Comparison of ENCODE assay signal across 16 cellular contexts in genomic region chr17:17153071-17153470, GRCh38. TPM values are rescaled to one million over a fixed set of nuclear protein-coding genes. Genes with fewer than 3 reads are reported as not detected.
DNase-seq lines count a peak whose midpoint lies in the region; ATAC-seq and TF ChIP-seq lines count a peak whose summit lies in the region.
"Had no signal": no experiment of that assay in that cellular context is flagged by ENCODE, and none has a peak within 500 bp of the region (broad histone marks: within the 10 kb centered on the region; RNA-seq: fewer than 3 reads in every experiment).

No MANE protein-coding gene starts in this region.

- no peaks in the 10 kb centered on the region for H3K27me3 ChIP-seq in CD4-positive, alpha-beta T cell (ENCODE audit: control insufficient read depth, insufficient read depth, low read length)
- no peaks in the 10 kb centered on the region for H3K27me3 ChIP-seq in esophagus squamous epithelium

- intact Hi-C loops in activated CD4-positive, alpha-beta T cell treated with anti-CD3 and anti-CD28 coated beads, Interleukin-2, amount 10 ng/mL, durations not matched to agents 24 days and 14 days (cut with micrococcal nuclease) = no loop called here
- intact Hi-C loops in CD4-positive, alpha-beta T cell (cut with DNase I, micrococcal nuclease) = loop anchor here (5.0 to 10.0 kb wide), 2 partner anchors 52 to 54 kb away; partner anchors contain the start of gene PLD6 (in 2 of the 2)
- intact Hi-C loops in esophagus squamous epithelium (cut with DNase I) = no loop called here

- H3K36me3 Mint-ChIP-seq in activated CD4-positive, alpha-beta T cell treated with anti-CD3 and anti-CD28 coated beads, Interleukin-2, amount 10 ng/mL, durations not matched to agents 24 days and 14 days (ENCODE audit: low read depth) = peaks cover 61% of the 10 kb centered on the region
- H3K36me3 Mint-ChIP-seq in CD4-positive, alpha-beta T cell (ENCODE audit: low read depth) = peaks cover 89% of the 10 kb centered on the region
- H3K36me3 Mint-ChIP-seq in T-helper 17 cell (ENCODE audit: low read depth) (peaks cover 12% of the 10 kb centered on the region), osteocyte (ENCODE audit: unreplicated experiment) (peaks cover 44% of the 10 kb centered on the region)

- peaks cover 20 to 98% (median 22%) of the 10 kb centered on the region in 3 donors for H3K36me3 ChIP-seq in esophagus squamous epithelium

- no peak for TF ChIP-seq POLR2A in erythroblast (IDR thresholded peaks at IDR 0.05; ENCODE audit: low read length)
- TF ChIP-seq POLR2A in esophagus squamous epithelium (IDR thresholded peaks at IDR 0.05) = no peak

- H3K4me3 ChIP-seq in esophagus squamous epithelium = no peak overlapping the region

- peaks cover 42% of the 10 kb centered on the region for H3K4me1 Mint-ChIP-seq in activated CD4-positive, alpha-beta T cell treated with anti-CD3 and anti-CD28 coated beads, Interleukin-2, amount 10 ng/mL, durations not matched to agents 24 days and 14 days
- H3K4me1 Mint-ChIP-seq in CD4-positive, alpha-beta T cell (ENCODE audit: low read depth) = peaks cover 48% of the 10 kb centered on the region
- peaks cover 54% of the 10 kb centered on the region for H3K4me1 Mint-ChIP-seq in T-helper 17 cell
- peaks cover 27% of the 10 kb centered on the region for H3K4me1 Mint-ChIP-seq in osteocyte (ENCODE audit: unreplicated experiment)
- H3K4me1 Mint-ChIP-seq: nephron had no signal

- ATAC-seq in CD4-positive, alpha-beta T cell (ENCODE audit: poor library complexity) = no peak
- ATAC-seq in T-helper 17 cell = no peak

- H3K4me1 ChIP-seq in esophagus squamous epithelium = peaks cover 10 to 71% (median 41%) of the 10 kb centered on the region in 3 donors

- no peak overlapping the region for H3K27ac ChIP-seq in CD4-positive, alpha-beta T cell (ENCODE audit: low read depth, low read length)
- peak overlapping the region in 2 of 4 donors; percentile 69 to 70 for H3K27ac ChIP-seq in esophagus squamous epithelium

- H3K27ac Mint-ChIP-seq in activated CD4-positive, alpha-beta T cell treated with anti-CD3 and anti-CD28 coated beads, Interleukin-2, amount 10 ng/mL, durations not matched to agents 24 days and 14 days = peak overlapping the region; percentile 32
- H3K27ac Mint-ChIP-seq in CD4-positive, alpha-beta T cell = peak overlapping the region; percentile 81
- H3K27ac Mint-ChIP-seq in T-helper 17 cell = peak overlapping the region; percentile 92
- H3K27ac Mint-ChIP-seq in osteocyte (ENCODE audit: unreplicated experiment) = peak overlapping the region; percentile 34
- H3K27ac Mint-ChIP-seq: nephron had no signal

- no peak overlapping the region for H3K4me3 Mint-ChIP-seq in activated CD4-positive, alpha-beta T cell treated with anti-CD3 and anti-CD28 coated beads, Interleukin-2, amount 10 ng/mL, durations not matched to agents 24 days and 14 days
- H3K4me3 Mint-ChIP-seq in CD4-positive, alpha-beta T cell = no peak overlapping the region
- H3K4me3 Mint-ChIP-seq in T-helper 17 cell (peak overlapping the region; percentile 84), osteocyte (ENCODE audit: unreplicated experiment) (no peak overlapping the region)
- H3K4me3 Mint-ChIP-seq: nephron had no signal

- WGBS in esophagus squamous epithelium, 2 donors = 46 to 72% methylated on average over 3 to 4 of the region's 9 CpGs

- POLR2A ChIA-PET in CD4-positive, alpha-beta T cell (lab: Charles Lee) = interaction anchor here (0.6 to 0.9 kb wide), 2 partner anchors 27 to 38 kb away, joined by 3 read pairs; no protein-coding TSS in a partner anchor

- H3K27me3 Mint-ChIP-seq in activated CD4-positive, alpha-beta T cell treated with anti-CD3 and anti-CD28 coated beads, Interleukin-2, amount 10 ng/mL, durations not matched to agents 24 days and 14 days = no peaks in the 10 kb centered on the region
- no peaks in the 10 kb centered on the region for H3K27me3 Mint-ChIP-seq in CD4-positive, alpha-beta T cell
- H3K27me3 Mint-ChIP-seq in T-helper 17 cell = no peaks in the 10 kb centered on the region
- H3K27me3 Mint-ChIP-seq in osteocyte (ENCODE audit: unreplicated experiment) = no peaks in the 10 kb centered on the region

- no peak for DNase-seq in activated CD4-positive, alpha-beta T cell treated with anti-CD3 and anti-CD28 coated beads, Interleukin-2, amount 10 ng/mL, durations not matched to agents 24 days and 14 days
- DNase-seq in activated CD4-positive, alpha-beta T cell treated with anti-CD3 and anti-CD28 coated beads for 48 hours = no peak
- no peak for DNase-seq in CD4-positive, alpha-beta T cell
- DNase-seq in T-helper 17 cell (no peak), osteocyte (ENCODE audit: extremely low spot score, unreplicated experiment) (no peak), NOMO-1 treated with DMSO at 0.1 percent for 48 hours (lab: John Stamatoyannopoulos, UW; ENCODE audit: unreplicated experiment) (no peak), erythroblast (lab: John Stamatoyannopoulos, UW) (no peak), esophagus squamous epithelium (lab: John Stamatoyannopoulos, UW) (no peak)
- DNase-seq: activated CD4-positive, alpha-beta T cell treated with anti-CD3 and anti-CD28 coated beads, Interleukin-2, amount 50 U/mL, for 1 hour; activated naive CD4-positive, alpha-beta T cell treated with Interleukin-2 at 50 U/mL for 16 hours; KBM-7; midbrain; NCI-H146; NCI-H2171; NCI-H69 had no signal

- H3K9me3 ChIP-seq in CD4-positive, alpha-beta T cell (ENCODE audit: control insufficient read depth, low read length) = no peaks in the 10 kb centered on the region
- H3K9me3 ChIP-seq in T-helper 17 cell (ENCODE audit: control insufficient read depth, low read length, poor library complexity, severe bottlenecking) (no peaks in the 10 kb centered on the region), esophagus squamous epithelium (no peaks in the 10 kb centered on the region)

- H3K9me3 Mint-ChIP-seq in activated CD4-positive, alpha-beta T cell treated with anti-CD3 and anti-CD28 coated beads, Interleukin-2, amount 10 ng/mL, durations not matched to agents 24 days and 14 days = no peaks in the 10 kb centered on the region
- H3K9me3 Mint-ChIP-seq in CD4-positive, alpha-beta T cell = no peaks in the 10 kb centered on the region
- no peaks in the 10 kb centered on the region for H3K9me3 Mint-ChIP-seq in osteocyte (ENCODE audit: unreplicated experiment)
- H3K9me3 Mint-ChIP-seq: nephron had no signal

- CTCF ChIA-PET in CD4-positive, alpha-beta T cell (lab: Charles Lee) = no interaction called here

- TF ChIP-seq CTCF in CD4-positive, alpha-beta T cell (IDR thresholded peaks at IDR 0.05) = no peak
- no peak for TF ChIP-seq CTCF in osteocyte (IDR thresholded peaks at IDR 0.05)
- TF ChIP-seq CTCF in esophagus squamous epithelium (IDR thresholded peaks at IDR 0.05) = no peak

RNA-seq across cellular contexts. Expression of gene PLD6, which starts 53.1 kb away (rescaled TPM):
- 17.2 and 17.3 TPM in 2 replicates for total RNA-seq in activated CD4-positive, alpha-beta T cell treated with anti-CD3 and anti-CD28 coated beads, Interleukin-2, amount 10 ng/mL, durations not matched to agents 24 days and 14 days
- total RNA-seq in CD4-positive, alpha-beta T cell = 1 to 10 TPM; 7.1 to 7.5 TPM
- total RNA-seq in T-helper 17 cell = 10 to 100 TPM; 13.2 to 15.3 TPM
- 0.81 and 1.3 TPM in 2 replicates for total RNA-seq in osteocyte
- total RNA-seq in esophagus squamous epithelium = 1 to 10 TPM in 2 of 4 donors, under 1 TPM in 2; 0.45 to 1.9 (median 0.95) TPM

Comparison
In these comparisons a context has a peak if more than half of its experiments do, and no peak if none do; other contexts are left out.
1. H3K27ac Mint-ChIP-seq: peak in every context shown above with its lines; median percentile 92 in T-helper 17 cell; 81 in CD4-positive, alpha-beta T cell; 34 in osteocyte; 32 in activated CD4-positive, alpha-beta T cell treated with anti-CD3 and anti-CD28 coated beads, Interleukin-2, amount 10 ng/mL, durations not matched to agents 24 days and 14 days.
2. intact Hi-C loops: an anchor here in CD4-positive, alpha-beta T cell (5.0 to 10.0 kb wide); none called in activated CD4-positive, alpha-beta T cell treated with anti-CD3 and anti-CD28 coated beads, Interleukin-2, amount 10 ng/mL, durations not matched to agents 24 days and 14 days and esophagus squamous epithelium.